ENCODE assay signal across 16 cellular contexts in the genomic region with DNA sequence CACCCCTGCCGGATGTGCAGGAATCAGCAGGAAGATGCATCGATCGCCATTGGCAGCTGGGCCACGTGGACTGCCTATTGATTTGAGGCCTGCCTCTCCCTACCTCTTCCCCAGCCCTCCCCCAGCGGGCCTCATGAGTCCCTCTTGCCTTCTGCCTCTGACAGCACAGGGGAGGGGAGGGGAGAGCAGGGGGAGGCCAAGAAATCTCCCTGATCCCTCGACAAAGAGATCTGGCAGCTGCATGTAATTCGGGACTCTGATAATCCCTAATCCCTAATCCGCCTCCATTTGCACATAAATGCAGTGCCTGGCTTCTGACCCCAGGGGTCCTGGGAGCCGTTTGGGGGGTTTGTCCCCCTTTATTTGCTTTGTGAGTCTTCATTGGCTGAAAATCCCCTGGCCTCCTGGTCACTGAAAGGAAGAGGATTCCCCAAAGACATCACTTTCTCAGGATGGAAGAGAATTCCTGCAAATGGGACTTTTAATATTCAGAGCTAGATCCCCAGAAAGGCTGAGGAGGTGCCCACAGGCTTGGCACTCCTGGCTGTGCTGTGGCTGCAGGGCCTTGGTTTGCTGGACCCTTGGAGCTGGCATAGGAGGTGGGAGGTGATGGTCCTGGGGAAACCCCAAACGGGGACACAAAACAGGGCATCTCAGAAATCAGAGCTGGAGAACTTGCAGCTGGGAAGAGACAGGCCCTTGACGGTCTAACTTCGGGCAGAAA.
"Had no signal": no experiment of that assay in that cellular context is flagged by ENCODE, and none has a peak within 500 bp of the region (broad histone marks: within the 10 kb centered on the region; RNA-seq: fewer than 3 reads in every experiment).

No MANE protein-coding gene starts in this region.

- H3K36me3 ChIP-seq: cardiac muscle cell, left lung, ovary had no signal

- DNase-seq: activated B cell treated with CpG ODN at 0.5 μM for 24 hours; activated CD4-positive, alpha-beta T cell treated with anti-CD3 and anti-CD28 coated beads, Interleukin-2, amount 10 ng/mL, durations not matched to agents 24 days and 14 days; activated naive CD4-positive, alpha-beta T cell treated with anti-CD3 and anti-CD28 coated beads for 36 hours; activated T-cell treated with anti-CD3 and anti-CD28 coated beads for 4 hours; effector memory CD4-positive, alpha-beta T cell; islet precursor cell; left lung; nephron progenitor cell; ovary; stimulated activated CD4-positive, alpha-beta T cell treated with anti-CD3 and anti-CD28 coated beads, Interleukin-4, amount 100 ng/mL, for 1 hour; stimulated activated CD8-positive, alpha-beta memory T cell treated with anti-CD3 and anti-CD28 coated beads, Interleukin-4, amount 100 ng/mL, for 48 hours; testis had no signal

- H3K27ac Mint-ChIP-seq: activated B cell treated with CpG ODN at 0.5 μM for 24 hours; activated CD4-positive, alpha-beta T cell treated with anti-CD3 and anti-CD28 coated beads, Interleukin-2, amount 10 ng/mL, durations not matched to agents 24 days and 14 days; activated naive CD4-positive, alpha-beta T cell treated with anti-CD3 and anti-CD28 coated beads for 36 hours; activated T-helper 17 cell treated with anti-CD3 and anti-CD28 coated beads, Interleukin-2, amount 50 U/mL, for 72 hours; nephron progenitor cell; stimulated activated naive CD8-positive, alpha-beta T cell treated with anti-CD3 and anti-CD28 coated beads, Interleukin-15, Interleukin-2, amounts not matched to agents 100 ng/mL and 50 ng/mL, for 24 hours; T-helper 1 cell treated with Interleukin-12 subunit alpha and Interleukin-12 subunit beta and Interleukin-4 antibody, amounts not matched to agents 30 μg/mL and 1 μg/mL, for 36 hours had no signal

- H3K4me3 ChIP-seq: cardiac muscle cell, left lung, ovary, testis had no signal

- H3K9me3 ChIP-seq: left lung, ovary, testis had no signal

- H3K4me3 Mint-ChIP-seq: activated B cell treated with CpG ODN at 0.5 μM for 24 hours; activated CD4-positive, alpha-beta T cell treated with anti-CD3 and anti-CD28 coated beads, Interleukin-2, amount 10 ng/mL, durations not matched to agents 24 days and 14 days; activated naive CD4-positive, alpha-beta T cell treated with anti-CD3 and anti-CD28 coated beads for 36 hours; activated T-helper 17 cell treated with anti-CD3 and anti-CD28 coated beads, Interleukin-2, amount 50 U/mL, for 72 hours; nephron progenitor cell; stimulated activated naive CD8-positive, alpha-beta T cell treated with anti-CD3 and anti-CD28 coated beads, Interleukin-15, Interleukin-2, amounts not matched to agents 100 ng/mL and 50 ng/mL, for 24 hours; T-helper 1 cell treated with Interleukin-12 subunit alpha and Interleukin-12 subunit beta and Interleukin-4 antibody, amounts not matched to agents 30 μg/mL and 1 μg/mL, for 36 hours had no signal

- H3K4me1 Mint-ChIP-seq: activated B cell treated with CpG ODN at 0.5 μM for 24 hours; activated CD4-positive, alpha-beta T cell treated with anti-CD3 and anti-CD28 coated beads, Interleukin-2, amount 10 ng/mL, durations not matched to agents 24 days and 14 days; activated T-helper 17 cell treated with anti-CD3 and anti-CD28 coated beads, Interleukin-2, amount 50 U/mL, for 72 hours had no signal

- ATAC-seq: activated T-helper 17 cell treated with anti-CD3 and anti-CD28 coated beads, Interleukin-2, amount 50 U/mL, for 72 hours; left lung had no signal

- H3K4me1 ChIP-seq: left lung had no signal

- H3K27ac ChIP-seq: cardiac muscle cell, left lung, ovary, testis had no signal

- H3K27me3 ChIP-seq: cardiac muscle cell, ovary, testis had no signal

- H3K9me3 Mint-ChIP-seq: activated B cell treated with CpG ODN at 0.5 μM for 24 hours; activated CD4-positive, alpha-beta T cell treated with anti-CD3 and anti-CD28 coated beads, Interleukin-2, amount 10 ng/mL, durations not matched to agents 24 days and 14 days; activated naive CD4-positive, alpha-beta T cell treated with anti-CD3 and anti-CD28 coated beads for 36 hours; activated T-helper 17 cell treated with anti-CD3 and anti-CD28 coated beads, Interleukin-2, amount 50 U/mL, for 72 hours; nephron progenitor cell; stimulated activated naive CD8-positive, alpha-beta T cell treated with anti-CD3 and anti-CD28 coated beads, Interleukin-15, Interleukin-2, amounts not matched to agents 100 ng/mL and 50 ng/mL, for 24 hours; T-helper 1 cell treated with Interleukin-12 subunit alpha and Interleukin-12 subunit beta and Interleukin-4 antibody, amounts not matched to agents 30 μg/mL and 1 μg/mL, for 36 hours had no signal
